In genomic region chr9:2023042-2023441, GRCh38 we compare ENCODE assay signal across 1 cellular context.
TF ChIP-seq lines count a peak whose summit lies in the region.

No MANE protein-coding gene starts in this region.

TF ChIP-seq in K562, 482 proteins besides CTCF, POLR2A, EP300 and RAD21 (continued from another document):
- TF ChIP-seq RREB1 (CRISPR knock-in tag; IDR thresholded peaks at IDR 0.05), result no peak
- TF ChIP-seq SAFB2 (IDR thresholded peaks at IDR 0.05; ENCODE audit: borderline replicate concordance, low read depth, low read length, severe bottlenecking), result no peak
- TF ChIP-seq SOX6 (IDR thresholded peaks at IDR 0.05), result no peak
- no peak for TF ChIP-seq CHAMP1 (IDR thresholded peaks at IDR 0.05)
- no peak for TF ChIP-seq TCF15 (CRISPR knock-in tag; IDR thresholded peaks at IDR 0.05)
